Comparison of ENCODE assay signal across 8 cellular contexts in genomic region chr6:56953597-56954388, GRCh38. TPM values are rescaled to one million over a fixed set of nuclear protein-coding genes. Genes with fewer than 3 reads are reported as not detected.
A peak's percentile ranks its signal among the peaks of the same experiment; 100 is the strongest.
DNase-seq lines count a peak whose midpoint lies in the region; ATAC-seq, FAIRE-seq and TF ChIP-seq lines count a peak whose summit lies in the region.

No MANE protein-coding gene starts in this region.

- ATAC-seq in WTC11 (peak; percentile 1; the same call in 1 of the 2 replicates), psoas muscle (no peak)

- CTCF ChIA-PET in CD8-positive, alpha-beta memory T cell (lab: Charles Lee): no interaction called here
- CTCF ChIA-PET in WTC11 (lab: Charles Lee): interaction anchor here (1.7 kb wide), 1 partner anchor 41 kb away, joined by 16 read pairs; no protein-coding TSS in a partner anchor

- no peak for TF ChIP-seq CTCF in WTC11 (IDR thresholded peaks at IDR 0.05)
- TF ChIP-seq CTCF in fibroblast of villous mesenchyme (IDR thresholded peaks at IDR 0.05; ENCODE audit: insufficient read depth, low read depth, low read length): no peak
- no peak for TF ChIP-seq CTCF in psoas muscle (IDR thresholded peaks at IDR 0.05)

- peak overlapping the region in 2 of 8 donors; percentile 43 to 67 for H3K27ac Mint-ChIP-seq in CD8-positive, alpha-beta memory T cell
- peak overlapping the region; percentile 86 for H3K27ac Mint-ChIP-seq in WTC11

- H3K36me3 Mint-ChIP-seq in CD8-positive, alpha-beta memory T cell: no peaks in the 10 kb centered on the region
- no peaks in the 10 kb centered on the region; the same call in 1 of the 2 replicates for H3K36me3 Mint-ChIP-seq in WTC11

- peaks cover 13% of the 10 kb centered on the region for H3K27me3 ChIP-seq in CD8-positive, alpha-beta memory T cell (ENCODE audit: insufficient read depth, low read length, poor library complexity, severe bottlenecking)
- no peaks in the 10 kb centered on the region for H3K27me3 ChIP-seq in psoas muscle (ENCODE audit: insufficient read depth in 3 of 3, low read length in 2 of 3)

- peaks cover 44 to 75% of the 10 kb centered on the region in 2 donors for H3K27me3 Mint-ChIP-seq in CD8-positive, alpha-beta memory T cell
- peaks cover 27% of the 10 kb centered on the region for H3K27me3 Mint-ChIP-seq in WTC11 (ENCODE audit: low read depth)

- WGBS in psoas muscle, 3 donors: 4% methylated on average over 38 of the region's 38 CpGs

- H3K9me3 ChIP-seq in CD8-positive, alpha-beta memory T cell (ENCODE audit: low read length): no peaks in the 10 kb centered on the region
- H3K9me3 ChIP-seq in psoas muscle: no peaks in the 10 kb centered on the region

- intact Hi-C loops in psoas muscle (cut with DNase I): loop anchor here in 1 of 2 donors (2.0 kb wide), 2 partner anchors 51 to 363 kb away; partner anchors contain the start of gene PRIM2

- H3K27ac ChIP-seq in CD8-positive, alpha-beta memory T cell (ENCODE audit: low read depth, low read length): no peak overlapping the region
- no peak overlapping the region for H3K27ac ChIP-seq in psoas muscle

- DNase-seq in CD8-positive, alpha-beta memory T cell: peak in 1 of 5 donors; percentile 2
- peak; percentile 53 for DNase-seq in HCEC 1CT
- DNase-seq in WTC11 (ENCODE audit: low spot score): no peak
- DNase-seq in fibroblast of villous mesenchyme (ENCODE audit: low read depth): peak; percentile 41
- no peak for DNase-seq in psoas muscle
- no peak for DNase-seq in T1000 (lab: John Stamatoyannopoulos, UW)
- no peak for DNase-seq in RCC 7860 (ENCODE audit: low spot score)
- no peak for DNase-seq in foreskin melanocyte

- peaks cover 16 to 24% (median 20%) of the 10 kb centered on the region in 3 donors for H3K4me1 Mint-ChIP-seq in CD8-positive, alpha-beta memory T cell
- peaks cover 20% of the 10 kb centered on the region for H3K4me1 Mint-ChIP-seq in WTC11

- POLR2A ChIA-PET in CD8-positive, alpha-beta memory T cell (lab: Charles Lee): no interaction called here
- POLR2A ChIA-PET in WTC11 (lab: Charles Lee): no interaction called here

- H3K4me3 Mint-ChIP-seq in CD8-positive, alpha-beta memory T cell: peak overlapping the region; percentile 82 to 94 (median 88)
- peak overlapping the region; percentile 98 for H3K4me3 Mint-ChIP-seq in WTC11

- peaks cover 16% of the 10 kb centered on the region for H3K4me1 ChIP-seq in CD8-positive, alpha-beta memory T cell (ENCODE audit: insufficient read depth, low read length)
- H3K4me1 ChIP-seq in psoas muscle: peaks cover 7% of the 10 kb centered on the region

- peak overlapping the region; percentile 17 for H3K4me3 ChIP-seq in CD8-positive, alpha-beta memory T cell (ENCODE audit: low read length)
- H3K4me3 ChIP-seq in fibroblast of villous mesenchyme (ENCODE audit: low read depth, low read length) (peak overlapping the region; percentile 92), psoas muscle (peak overlapping the region; percentile 72)

- no peaks in the 10 kb centered on the region for H3K36me3 ChIP-seq in CD8-positive, alpha-beta memory T cell (ENCODE audit: insufficient read depth, low read length)
- no peaks in the 10 kb centered on the region for H3K36me3 ChIP-seq in psoas muscle (ENCODE audit: insufficient read depth in 1 of 2, low read depth in 1 of 2)

- FAIRE-seq in RCC 7860 (lab: Jason Lieb, UNC): no peak

- H3K9me3 Mint-ChIP-seq in CD8-positive, alpha-beta memory T cell: peaks cover 0 to 2% (median 0%) of the 10 kb centered on the region in 5 donors
- H3K9me3 Mint-ChIP-seq in WTC11: no peaks in the 10 kb centered on the region

TF ChIP-seq in WTC11, 78 proteins besides CTCF, POLR2A, EP300 and RAD21:
- no peak for TF ChIP-seq MLX (CRISPR knock-in tag; IDR thresholded peaks at IDR 0.05)
- TF ChIP-seq IRF2 (CRISPR knock-in tag; IDR thresholded peaks at IDR 0.05; ENCODE audit: borderline replicate concordance, low read depth): no peak
- TF ChIP-seq ZNF396 (CRISPR knock-in tag; IDR thresholded peaks at IDR 0.05; ENCODE audit: borderline replicate concordance): no peak
- TF ChIP-seq OVOL2 (CRISPR knock-in tag; IDR thresholded peaks at IDR 0.05; ENCODE audit: borderline replicate concordance): no peak
- TF ChIP-seq SMAD3 (CRISPR knock-in tag; IDR thresholded peaks at IDR 0.05; ENCODE audit: borderline replicate concordance): no peak
- TF ChIP-seq JUN (CRISPR knock-in tag; IDR thresholded peaks at IDR 0.05): no peak
- TF ChIP-seq, protein P1, sequence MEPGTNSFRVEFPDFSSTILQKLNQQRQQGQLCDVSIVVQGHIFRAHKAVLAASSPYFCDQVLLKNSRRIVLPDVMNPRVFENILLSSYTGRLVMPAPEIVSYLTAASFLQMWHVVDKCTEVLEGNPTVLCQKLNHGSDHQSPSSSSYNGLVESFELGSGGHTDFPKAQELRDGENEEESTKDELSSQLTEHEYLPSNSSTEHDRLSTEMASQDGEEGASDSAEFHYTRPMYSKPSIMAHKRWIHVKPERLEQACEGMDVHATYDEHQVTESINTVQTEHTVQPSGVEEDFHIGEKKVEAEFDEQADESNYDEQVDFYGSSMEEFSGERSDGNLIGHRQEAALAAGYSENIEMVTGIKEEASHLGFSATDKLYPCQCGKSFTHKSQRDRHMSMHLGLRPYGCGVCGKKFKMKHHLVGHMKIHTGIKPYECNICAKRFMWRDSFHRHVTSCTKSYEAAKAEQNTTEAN (CRISPR knock-in tag; IDR thresholded peaks at IDR 0.05): no peak
- TF ChIP-seq, protein P2, sequence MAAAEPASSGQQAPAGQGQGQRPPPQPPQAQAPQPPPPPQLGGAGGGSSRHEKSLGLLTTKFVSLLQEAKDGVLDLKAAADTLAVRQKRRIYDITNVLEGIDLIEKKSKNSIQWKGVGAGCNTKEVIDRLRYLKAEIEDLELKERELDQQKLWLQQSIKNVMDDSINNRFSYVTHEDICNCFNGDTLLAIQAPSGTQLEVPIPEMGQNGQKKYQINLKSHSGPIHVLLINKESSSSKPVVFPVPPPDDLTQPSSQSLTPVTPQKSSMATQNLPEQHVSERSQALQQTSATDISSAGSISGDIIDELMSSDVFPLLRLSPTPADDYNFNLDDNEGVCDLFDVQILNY (CRISPR knock-in tag; IDR thresholded peaks at IDR 0.05): no peak
- TF ChIP-seq EMX1 (CRISPR knock-in tag; IDR thresholded peaks at IDR 0.05): no peak
- no peak for TF ChIP-seq CDX4 (CRISPR knock-in tag; IDR thresholded peaks at IDR 0.05; ENCODE audit: borderline replicate concordance)
- no peak for TF ChIP-seq SOX15 (CRISPR knock-in tag; IDR thresholded peaks at IDR 0.05)
- no peak for TF ChIP-seq E2F1 (CRISPR knock-in tag; IDR thresholded peaks at IDR 0.05)
- no peak for TF ChIP-seq ZBTB21 (CRISPR knock-in tag; IDR thresholded peaks at IDR 0.05; ENCODE audit: borderline replicate concordance)
- no peak for TF ChIP-seq ATF3 (CRISPR knock-in tag; conservative IDR thresholded peaks at IDR 0.05)
- no peak for TF ChIP-seq ZNF423 (CRISPR knock-in tag; IDR thresholded peaks at IDR 0.05)

RNA-seq across cellular contexts. Expression of gene BEND6, which starts 1.1 kb away (rescaled TPM):
- not detected for total RNA-seq in CD8-positive, alpha-beta memory T cell
- 0.60 TPM for polyA plus RNA-seq in CD8-positive, alpha-beta memory T cell
- total RNA-seq in WTC11 (2021): 1.3 to 1.8 TPM (median 1.5 TPM) in 3 replicates
- total RNA-seq in fibroblast of villous mesenchyme: 11.0 and 13.4 TPM in 2 replicates
- 1 to 10 TPM in 1 of 4 donors, under 1 TPM in 3; 0.21 to 1.1 (median 0.27) TPM for total RNA-seq in psoas muscle
- polyA plus RNA-seq in psoas muscle: under 1 TPM; 0.14 to 0.60 (median 0.35) TPM

Comparison
In these comparisons a context has a peak if more than half of its experiments do, and no peak if none do; other contexts are left out.
1. DNase-seq: peak in HCEC 1CT (single experiment) and fibroblast of villous mesenchyme (single experiment); none in WTC11 (single experiment), psoas muscle (0 of 2), T1000 (single experiment), RCC 7860 (single experiment) and foreskin melanocyte (single experiment).
2. H3K4me3 ChIP-seq: peak in every context shown above with its lines; median percentile 92 in fibroblast of villous mesenchyme; 72 in psoas muscle; 17 in CD8-positive, alpha-beta memory T cell.